ENCODE assay signal across 17 cellular contexts in genomic region chr1:47823016-47823843, GRCh38.
DNase-seq lines count a peak whose midpoint lies in the region; ATAC-seq and TF ChIP-seq lines count a peak whose summit lies in the region.
"Had no signal": no experiment of that assay in that cellular context is flagged by ENCODE, and none has a peak within 500 bp of the region (broad histone marks: within the 10 kb centered on the region; RNA-seq: fewer than 3 reads in every experiment).

No MANE protein-coding gene starts in this region.

- H3K9me3 ChIP-seq in mucosa of descending colon, result no peaks in the 10 kb centered on the region
- H3K9me3 ChIP-seq: MG63 had no signal

- no peak overlapping the region for H3K4me3 ChIP-seq in mucosa of descending colon
- H3K4me3 ChIP-seq: GM12878, GM23338, MG63 had no signal

- TF ChIP-seq CTCF in mucosa of descending colon (IDR thresholded peaks at IDR 0.05), result no peak

- peaks cover 12% of the 10 kb centered on the region for H3K4me1 ChIP-seq in mucosa of descending colon (ENCODE audit: low read depth)

- peak; percentile 45 for DNase-seq in DMS 273 (lab: John Stamatoyannopoulos, UW; ENCODE audit: unreplicated experiment)
- no peak for DNase-seq in DMS 273 treated with DMSO at 0.1 percent for 48 hours (lab: John Stamatoyannopoulos, UW)
- DNase-seq in mucosa of descending colon, result peak in 2 of 3 donors; percentile 18 to 20
- DNase-seq in stimulated activated CD4-positive, alpha-beta T cell treated with anti-CD3 and anti-CD28 coated beads, Interleukin-15, amount 100 ng/mL, for 24 hours, result no peak
- DNase-seq: C1 segment of cervical spinal cord, DMS153, HFFc6, MG63, NCI-H1105, NCI-H187 treated with DMSO at 0.1 percent for 48 hours, SIG-M5 had no signal

- no peaks in the 10 kb centered on the region for H3K36me3 ChIP-seq in mucosa of descending colon (ENCODE audit: low read depth)
- H3K36me3 ChIP-seq: MG63 had no signal

- no peak; the same call in 2 of the 3 replicates for ATAC-seq in SK-N-SH treated with all-trans-retinoic acid at 6 μM for 48 hours
- no peak for ATAC-seq in mucosa of descending colon
- ATAC-seq in GM19467 (IDR thresholded peaks at IDR 0.05; ENCODE audit: unreplicated experiment), result no peak
- ATAC-seq in HG02885 (IDR thresholded peaks at IDR 0.05; ENCODE audit: poor library complexity, unreplicated experiment), result no peak
- ATAC-seq in HG03571 (IDR thresholded peaks at IDR 0.05; ENCODE audit: unreplicated experiment), result no peak
- ATAC-seq: GM12878, GM23338 had no signal

- intact Hi-C loops in mucosa of descending colon (cut with DNase I, micrococcal nuclease), result no loop called here

TF ChIP-seq in SK-N-SH treated with all-trans-retinoic acid at 6 μM for 48 hours, 23 proteins besides CTCF, POLR2A, EP300 and RAD21:
- TF ChIP-seq TSHZ2 (CRISPR knock-in tag; IDR thresholded peaks at IDR 0.05) (no peak), TCF4 (CRISPR knock-in tag; IDR thresholded peaks at IDR 0.05; ENCODE audit: borderline replicate concordance) (peak; percentile 62; the same call in 1 of the 2 replicates), PPARA (CRISPR knock-in tag; IDR thresholded peaks at IDR 0.05; ENCODE audit: borderline replicate concordance) (no peak), ZC3H10 (CRISPR knock-in tag; IDR thresholded peaks at IDR 0.05) (no peak), ZNF70 (CRISPR knock-in tag; IDR thresholded peaks at IDR 0.05) (no peak), ZNF8 (CRISPR knock-in tag; IDR thresholded peaks at IDR 0.05) (no peak), PATZ1 (CRISPR knock-in tag; IDR thresholded peaks at IDR 0.05; ENCODE audit: borderline replicate concordance) (no peak), ZFP30 (CRISPR knock-in tag; IDR thresholded peaks at IDR 0.05) (no peak), CREB5 (CRISPR knock-in tag; IDR thresholded peaks at IDR 0.05; ENCODE audit: low read depth) (no peak)
TF ChIP-seq in SK-N-SH treated with all-trans-retinoic acid at 6 μM for 48 hours: peak in this region for 1.

Comparison
In these comparisons a context has a peak if more than half of its experiments do, and no peak if none do; other contexts are left out.
1. DNase-seq: peak in DMS 273 (single experiment) and mucosa of descending colon (2 of 3); none in DMS 273 treated with DMSO at 0.1 percent for 48 hours (single experiment) and stimulated activated CD4-positive, alpha-beta T cell treated with anti-CD3 and anti-CD28 coated beads, Interleukin-15, amount 100 ng/mL, for 24 hours (single experiment).